Comparison of ENCODE assay signal across 1 cellular context in genomic region chr13:98482476-98483444, GRCh38.
A peak's percentile ranks its signal among the peaks of the same experiment; 100 is the strongest.
TF ChIP-seq lines count a peak whose summit lies in the region.

No MANE protein-coding gene starts in this region.

TF ChIP-seq in GM12878, 131 proteins besides CTCF, POLR2A, EP300 and RAD21 (continued from another document):
- TF ChIP-seq PML (IDR thresholded peaks at IDR 0.05; ENCODE audit: low read length) = no peak
- TF ChIP-seq ELK1 (IDR thresholded peaks at IDR 0.05; ENCODE audit: low read depth, low read length) = 0 out of 2 replicates have a peak, but pooled peaks have one; percentile 36
- TF ChIP-seq BHLHE40 (IDR thresholded peaks at IDR 0.05; ENCODE audit: borderline replicate concordance in 1 of 2, low read depth in 2 of 2, low read length in 1 of 2) = peak; percentile 45 to 72; a peak in 2 of 4 replicates
- TF ChIP-seq, protein P1, sequence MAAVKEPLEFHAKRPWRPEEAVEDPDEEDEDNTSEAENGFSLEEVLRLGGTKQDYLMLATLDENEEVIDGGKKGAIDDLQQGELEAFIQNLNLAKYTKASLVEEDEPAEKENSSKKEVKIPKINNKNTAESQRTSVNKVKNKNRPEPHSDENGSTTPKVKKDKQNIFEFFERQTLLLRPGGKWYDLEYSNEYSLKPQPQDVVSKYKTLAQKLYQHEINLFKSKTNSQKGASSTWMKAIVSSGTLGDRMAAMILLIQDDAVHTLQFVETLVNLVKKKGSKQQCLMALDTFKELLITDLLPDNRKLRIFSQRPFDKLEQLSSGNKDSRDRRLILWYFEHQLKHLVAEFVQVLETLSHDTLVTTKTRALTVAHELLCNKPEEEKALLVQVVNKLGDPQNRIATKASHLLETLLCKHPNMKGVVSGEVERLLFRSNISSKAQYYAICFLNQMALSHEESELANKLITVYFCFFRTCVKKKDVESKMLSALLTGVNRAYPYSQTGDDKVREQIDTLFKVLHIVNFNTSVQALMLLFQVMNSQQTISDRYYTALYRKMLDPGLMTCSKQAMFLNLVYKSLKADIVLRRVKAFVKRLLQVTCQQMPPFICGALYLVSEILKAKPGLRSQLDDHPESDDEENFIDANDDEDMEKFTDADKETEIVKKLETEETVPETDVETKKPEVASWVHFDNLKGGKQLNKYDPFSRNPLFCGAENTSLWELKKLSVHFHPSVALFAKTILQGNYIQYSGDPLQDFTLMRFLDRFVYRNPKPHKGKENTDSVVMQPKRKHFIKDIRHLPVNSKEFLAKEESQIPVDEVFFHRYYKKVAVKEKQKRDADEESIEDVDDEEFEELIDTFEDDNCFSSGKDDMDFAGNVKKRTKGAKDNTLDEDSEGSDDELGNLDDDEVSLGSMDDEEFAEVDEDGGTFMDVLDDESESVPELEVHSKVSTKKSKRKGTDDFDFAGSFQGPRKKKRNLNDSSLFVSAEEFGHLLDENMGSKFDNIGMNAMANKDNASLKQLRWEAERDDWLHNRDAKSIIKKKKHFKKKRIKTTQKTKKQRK (IDR thresholded peaks at IDR 0.05; ENCODE audit: low read depth, low read length) = no peak
- no peak for TF ChIP-seq NFIC (IDR thresholded peaks at IDR 0.05; ENCODE audit: low read depth, low read length)
